Comparison of ENCODE assay signal across 10 cellular contexts in the genomic region with DNA sequence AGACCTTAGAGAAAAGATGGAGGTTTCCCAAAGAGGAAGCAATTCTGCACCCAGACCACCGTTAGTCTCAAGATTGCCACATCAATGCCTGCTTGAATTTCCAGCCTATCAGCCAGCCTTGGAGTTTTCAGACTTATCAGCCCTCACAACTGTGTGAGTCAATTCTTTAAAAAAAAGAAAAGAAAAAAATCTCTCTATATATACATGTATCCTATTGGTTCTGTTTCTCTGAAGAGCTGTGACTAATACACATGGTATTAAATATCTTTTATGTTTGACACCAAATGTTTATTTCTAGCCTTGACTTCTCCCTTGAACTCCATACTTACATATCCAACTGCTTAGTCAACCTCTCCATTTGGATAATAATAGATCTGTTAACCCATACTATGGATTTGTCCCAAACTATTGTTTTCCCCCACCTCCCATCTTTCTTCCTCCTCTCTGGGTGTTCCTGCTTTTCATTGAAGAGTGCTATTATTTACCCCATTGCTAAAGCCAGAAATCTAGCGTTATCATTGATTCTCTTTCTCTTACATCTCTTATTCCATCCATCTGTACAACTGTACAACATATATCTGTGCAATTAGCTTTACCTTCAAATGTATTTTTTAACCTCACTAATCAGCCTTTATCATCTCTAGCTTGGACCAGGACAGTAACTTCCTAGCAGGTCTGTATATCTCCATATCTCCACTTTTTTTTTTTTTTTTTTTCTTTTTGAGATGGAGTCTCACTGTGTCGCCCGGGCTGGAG.
DNase-seq lines count a peak whose midpoint lies in the region; ATAC-seq, FAIRE-seq and TF ChIP-seq lines count a peak whose summit lies in the region.
"Had no signal": no experiment of that assay in that cellular context is flagged by ENCODE, and none has a peak within 500 bp of the region (broad histone marks: within the 10 kb centered on the region; RNA-seq: fewer than 3 reads in every experiment).

No MANE protein-coding gene starts in this region.

- FAIRE-seq in D721Med (lab: Jason Lieb, UNC) = no peak

- no peak for TF ChIP-seq CTCF in foreskin fibroblast (IDR thresholded peaks at IDR 0.05; ENCODE audit: low read depth, low read length)
- no peak for TF ChIP-seq CTCF in D721Med (IDR thresholded peaks at IDR 0.05; ENCODE audit: insufficient read depth, missing control alignments)

- ATAC-seq in HG02852 (IDR thresholded peaks at IDR 0.05; ENCODE audit: unreplicated experiment) = no peak

- in situ Hi-C loops in ACHN (cut with HindIII; ENCODE audit: low pct_ligation_motif_present, low pct_unique_long_range_greater_than_20kb, low sequenced_read_pairs) = no loop called here

- peak; percentile 94 for DNase-seq in ACHN
- DNase-seq in HK-2 (ENCODE audit: unreplicated experiment) = peak; percentile 46
- DNase-seq in SW 1271 (lab: John Stamatoyannopoulos, UW) = peak; percentile 72 to 96
- peak; percentile 77 to 87 for DNase-seq in foreskin fibroblast
- no peak for DNase-seq in NCI-H1694 treated with DMSO at 0.1 percent for 48 hours (lab: John Stamatoyannopoulos, UW)
- DNase-seq in D721Med (ENCODE audit: insufficient read length, low spot score) = no peak
- DNase-seq in NCI-H2227 (lab: John Stamatoyannopoulos, UW; ENCODE audit: unreplicated experiment) = no peak
- DNase-seq: COR-L47, NCI-H1436 had no signal

- H3K4me3 ChIP-seq in foreskin fibroblast (ENCODE audit: low read depth in 1 of 2, low read length in 2 of 2) = peak overlapping the region in 1 of 2 donors; percentile 20

Comparison
In these comparisons a context has a peak if more than half of its experiments do, and no peak if none do; other contexts are left out.
1. DNase-seq: peak in ACHN (single experiment), HK-2 (single experiment), SW 1271 (2 of 2) and foreskin fibroblast (2 of 2); none in NCI-H1694 treated with DMSO at 0.1 percent for 48 hours (single experiment), D721Med (single experiment) and NCI-H2227 (single experiment).